ENCODE assay signal across 20 cellular contexts in the genomic region with DNA sequence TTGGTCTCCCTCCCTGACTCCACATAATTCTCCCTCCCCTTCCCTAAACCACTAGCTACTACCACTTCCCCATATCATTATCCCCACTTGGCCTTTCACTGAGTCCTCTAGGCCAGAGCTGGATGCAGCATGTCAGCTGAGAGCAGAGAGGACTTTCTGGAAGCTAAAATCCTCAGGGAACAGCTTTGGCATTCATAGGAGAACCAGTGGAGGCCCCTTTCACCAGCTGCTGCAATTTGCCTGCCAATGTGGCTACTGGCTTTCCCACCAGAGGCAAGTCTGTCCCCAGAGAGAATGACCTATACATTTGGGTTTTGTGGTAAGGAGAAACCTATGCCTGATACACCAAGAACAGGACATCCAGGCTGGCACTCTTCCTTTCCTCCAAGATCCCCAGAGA. TPM values are rescaled to one million over a fixed set of nuclear protein-coding genes. Genes with fewer than 3 reads are reported as not detected.
"Had no signal": no experiment of that assay in that cellular context is flagged by ENCODE, and none has a peak within 500 bp of the region (broad histone marks: within the 10 kb centered on the region; RNA-seq: fewer than 3 reads in every experiment).

No MANE protein-coding gene starts in this region.

- H3K9ac ChIP-seq: parathyroid adenoma had no signal

- H3K4me3 ChIP-seq: gastroesophageal sphincter, thyroid gland had no signal

- H3K9me3 ChIP-seq: gastroesophageal sphincter, thyroid gland had no signal

- H3K27ac Mint-ChIP-seq: activated CD4-positive, alpha-beta T cell treated with anti-CD3 and anti-CD28 coated beads, Interleukin-2, amount 10 ng/mL, durations not matched to agents 24 days and 14 days; activated naive CD8-positive, alpha-beta T cell treated with anti-CD3 and anti-CD28 coated beads for 36 hours; effector memory CD8-positive, alpha-beta T cell; stimulated activated memory B cell treated with anti-CD40 and anti-IgM and Interleukin-4, amounts not matched to agents 10 μg/mL and 1 μg/mL and 100 μg/mL, for 72 hours had no signal

- H3K36me3 ChIP-seq: brain microvascular endothelial cell, thyroid gland had no signal

- FAIRE-seq: TTC549 had no signal

- DNase-seq: activated CD4-positive, alpha-beta T cell treated with anti-CD3 and anti-CD28 coated beads, Interleukin-2, amount 10 ng/mL, durations not matched to agents 24 days and 14 days; activated CD4-positive, CD25-positive, alpha-beta regulatory T cell; activated CD8-positive, alpha-beta memory T cell treated with anti-CD3 and anti-CD28 coated beads, Interleukin-2, amount 50 U/mL, for 48 hours; activated gamma-delta T cell treated with Interleukin-2 at 50 U/mL for 16 hours; activated naive CD8-positive, alpha-beta T cell treated with anti-CD3 and anti-CD28 coated beads for 36 hours; amygdala; brain microvascular endothelial cell; effector memory CD8-positive, alpha-beta T cell; erythroblast; islet precursor cell; naive B cell; T-helper 2 cell; thyroid gland had no signal

- H3K27ac ChIP-seq: brain microvascular endothelial cell, gastroesophageal sphincter, parathyroid adenoma, thyroid gland had no signal

- H3K27me3 ChIP-seq: brain microvascular endothelial cell, gastroesophageal sphincter, thyroid gland had no signal

- H3K27me3 Mint-ChIP-seq: activated CD4-positive, alpha-beta T cell treated with anti-CD3 and anti-CD28 coated beads, Interleukin-2, amount 10 ng/mL, durations not matched to agents 24 days and 14 days; activated naive CD8-positive, alpha-beta T cell treated with anti-CD3 and anti-CD28 coated beads for 36 hours; effector memory CD8-positive, alpha-beta T cell; naive B cell; stimulated activated memory B cell treated with anti-CD40 and anti-IgM and Interleukin-4, amounts not matched to agents 10 μg/mL and 1 μg/mL and 100 μg/mL, for 72 hours had no signal

- H2AFZ ChIP-seq: parathyroid adenoma had no signal

- H3K4me3 Mint-ChIP-seq: activated CD4-positive, alpha-beta T cell treated with anti-CD3 and anti-CD28 coated beads, Interleukin-2, amount 10 ng/mL, durations not matched to agents 24 days and 14 days; activated naive CD8-positive, alpha-beta T cell treated with anti-CD3 and anti-CD28 coated beads for 36 hours; effector memory CD8-positive, alpha-beta T cell; naive B cell; stimulated activated memory B cell treated with anti-CD40 and anti-IgM and Interleukin-4, amounts not matched to agents 10 μg/mL and 1 μg/mL and 100 μg/mL, for 72 hours had no signal

- ATAC-seq: effector memory CD8-positive, alpha-beta T cell; gastroesophageal sphincter; stimulated activated memory B cell treated with anti-CD40 and anti-IgM and Interleukin-4, amounts not matched to agents 10 μg/mL and 1 μg/mL and 100 μg/mL, for 72 hours had no signal

- H3K36me3 Mint-ChIP-seq: activated naive CD8-positive, alpha-beta T cell treated with anti-CD3 and anti-CD28 coated beads for 36 hours; naive B cell; stimulated activated memory B cell treated with anti-CD40 and anti-IgM and Interleukin-4, amounts not matched to agents 10 μg/mL and 1 μg/mL and 100 μg/mL, for 72 hours had no signal

- H3K9me3 Mint-ChIP-seq: activated CD4-positive, alpha-beta T cell treated with anti-CD3 and anti-CD28 coated beads, Interleukin-2, amount 10 ng/mL, durations not matched to agents 24 days and 14 days; activated naive CD8-positive, alpha-beta T cell treated with anti-CD3 and anti-CD28 coated beads for 36 hours; effector memory CD8-positive, alpha-beta T cell; naive B cell; stimulated activated memory B cell treated with anti-CD40 and anti-IgM and Interleukin-4, amounts not matched to agents 10 μg/mL and 1 μg/mL and 100 μg/mL, for 72 hours had no signal

RNA-seq across cellular contexts. Expression of a gene that starts 14.6 kb away (rescaled TPM):
- total RNA-seq: activated CD4-positive, alpha-beta T cell treated with anti-CD3 and anti-CD28 coated beads, Interleukin-2, amount 10 ng/mL, durations not matched to agents 24 days and 14 days; activated naive CD8-positive, alpha-beta T cell treated with anti-CD3 and anti-CD28 coated beads for 36 hours; gastroesophageal sphincter; left lobe of liver; lung microvascular endothelial cell; urinary bladder had no signal
